9 cellular contexts compared by ENCODE assay signal in genomic region chr12:97308576-97309198, GRCh38.
A peak's percentile ranks its signal among the peaks of the same experiment; 100 is the strongest.
DNase-seq lines count a peak whose midpoint lies in the region; ATAC-seq, FAIRE-seq and TF ChIP-seq lines count a peak whose summit lies in the region.
"Had no signal": no experiment of that assay in that cellular context is flagged by ENCODE, and none has a peak within 500 bp of the region (broad histone marks: within the 10 kb centered on the region; RNA-seq: fewer than 3 reads in every experiment).

No MANE protein-coding gene starts in this region.

- 0 to 8% (median 3%) methylated on average over 1 of the region's 1 CpG for WGBS in small intestine, 3 donors

- POLR2A ChIA-PET in A673 (lab: Charles Lee; ENCODE audit: low non-redundant PET), result no interaction called here

- TF ChIP-seq CTCF in A673 (conservative IDR thresholded peaks at IDR 0.05; ENCODE audit: low read depth, low read length), result peak; percentile 76
- peak; percentile 65 for TF ChIP-seq CTCF in GM12873 (IDR thresholded peaks at IDR 0.05; ENCODE audit: insufficient read depth, low read depth, low read length, missing control alignments)
- peak; percentile 66 for TF ChIP-seq CTCF in NB4 (IDR thresholded peaks at IDR 0.05; ENCODE audit: low read depth, low read length)

- no peak for FAIRE-seq in small intestine (lab: Jason Lieb, UNC)

- no peak for TF ChIP-seq POLR2A in NB4 (IDR thresholded peaks at IDR 0.05; ENCODE audit: extremely low read depth, insufficient read length)

- H3K4me1 ChIP-seq in A673 (ENCODE audit: insufficient read depth, low read length, poor library complexity, severe bottlenecking), result no peaks in the 10 kb centered on the region
- no peaks in the 10 kb centered on the region for H3K4me1 ChIP-seq in small intestine (ENCODE audit: control insufficient read depth in 2 of 2, insufficient read depth in 1 of 2, low read depth in 1 of 2, low read length in 1 of 2)

- ATAC-seq in sciatic nerve (no peak), HG03039 (IDR thresholded peaks at IDR 0.05; ENCODE audit: unreplicated experiment) (no peak)

- H3K4me3 ChIP-seq in A673 (ENCODE audit: low read depth, low read length, poor library complexity, severe bottlenecking) (no peak overlapping the region), NB4 (ENCODE audit: low read depth, low read length) (no peak overlapping the region), small intestine (ENCODE audit: low read depth in 1 of 2, low read length in 2 of 2) (no peak overlapping the region)

- H3K27ac ChIP-seq in A673 (ENCODE audit: low read depth, low read length, poor library complexity, severe bottlenecking) (no peak overlapping the region), small intestine (ENCODE audit: low read depth in 1 of 2, low read length in 1 of 2) (no peak overlapping the region)
- H3K27ac ChIP-seq: epithelial cell of prostate had no signal

- H3K36me3 ChIP-seq in A673 (ENCODE audit: insufficient read depth, low read length, poor library complexity, severe bottlenecking), result no peaks in the 10 kb centered on the region
- H3K36me3 ChIP-seq in small intestine (ENCODE audit: control insufficient read depth in 2 of 2, insufficient read depth in 2 of 2, low read length in 2 of 2), result no peaks in the 10 kb centered on the region

- peaks cover 52% of the 10 kb centered on the region for H3K27me3 ChIP-seq in A673 (replicated peaks; ENCODE audit: insufficient read depth, low read depth, low read length, poor library complexity)
- no peaks in the 10 kb centered on the region for H3K27me3 ChIP-seq in small intestine (ENCODE audit: control insufficient read depth in 2 of 2, insufficient read depth in 2 of 2, low read length in 2 of 2)

- H3K9me3 ChIP-seq in A673 (ENCODE audit: low read depth, low read length, poor library complexity, severe bottlenecking), result no peaks in the 10 kb centered on the region
- H3K9me3 ChIP-seq in small intestine (ENCODE audit: control insufficient read depth, low read depth), result no peaks in the 10 kb centered on the region

- intact Hi-C loops in A673 (cut with micrococcal nuclease; ENCODE audit: unreplicated experiment) (loop anchor here (2.0 to 5.0 kb wide), 3 partner anchors 156 to 730 kb away; no protein-coding TSS in a partner anchor), sciatic nerve (cut with DNase I) (no loop called here)

- no TSS peak for BruUV-seq in A673 (replicated peaks; lab: Mats Ljungman, UMichigan)

- DNase-seq in A673 (ENCODE audit: low spot score) (peak; percentile 52), NB4 (ENCODE audit: low read depth) (peak; percentile 67), T-helper 1 cell (peak in 3 of 5 donors; percentile 12 to 46 (median 14)), foreskin melanocyte (peak; percentile 50), small intestine (peak; percentile 46), sciatic nerve (ENCODE audit: low spot score) (no peak)

- CTCF ChIA-PET in A673 (lab: Charles Lee), result no interaction called here
